22 cellular contexts compared by ENCODE assay signal in genomic region chrX:11399481-11399880, GRCh38.
DNase-seq lines count a peak whose midpoint lies in the region; ATAC-seq and TF ChIP-seq lines count a peak whose summit lies in the region.
"Had no signal": no experiment of that assay in that cellular context is flagged by ENCODE, and none has a peak within 500 bp of the region (broad histone marks: within the 10 kb centered on the region; RNA-seq: fewer than 3 reads in every experiment).

No MANE protein-coding gene starts in this region.

- no peaks in the 10 kb centered on the region for H3K27me3 Mint-ChIP-seq in nephron progenitor cell (ENCODE audit: low read depth, poor library complexity)
- H3K27me3 Mint-ChIP-seq: CD4-positive, alpha-beta memory T cell; CD4-positive, CD25-positive, alpha-beta regulatory T cell had no signal

- TF ChIP-seq CTCF in AG10803 (conservative IDR thresholded peaks at IDR 0.05; ENCODE audit: low read length) = no peak
- TF ChIP-seq CTCF in nephron progenitor cell (IDR thresholded peaks at IDR 0.05) = no peak

- H3K4me3 ChIP-seq in AG10803 (ENCODE audit: low read length) = no peak overlapping the region
- H3K4me3 ChIP-seq: A549, BLaER1, GM12878 had no signal

- H3K36me3 Mint-ChIP-seq in nephron progenitor cell (ENCODE audit: low read depth) = no peaks in the 10 kb centered on the region
- H3K36me3 Mint-ChIP-seq: CD14-positive monocyte; CD4-positive, alpha-beta memory T cell; CD4-positive, CD25-positive, alpha-beta regulatory T cell; CD8-positive, alpha-beta memory T cell had no signal

- no peak overlapping the region for H3K4me3 Mint-ChIP-seq in nephron progenitor cell
- H3K4me3 Mint-ChIP-seq: CD14-positive monocyte; CD4-positive, alpha-beta memory T cell; CD4-positive, CD25-positive, alpha-beta regulatory T cell; CD8-positive, alpha-beta memory T cell had no signal

- no peaks in the 10 kb centered on the region for H3K4me1 Mint-ChIP-seq in nephron progenitor cell
- H3K4me1 Mint-ChIP-seq: CD14-positive monocyte; CD4-positive, alpha-beta memory T cell; CD4-positive, CD25-positive, alpha-beta regulatory T cell; CD8-positive, alpha-beta memory T cell had no signal

- H3K9me3 Mint-ChIP-seq in nephron progenitor cell = peaks cover 4% of the 10 kb centered on the region
- H3K9me3 Mint-ChIP-seq: CD4-positive, alpha-beta memory T cell; CD8-positive, alpha-beta memory T cell had no signal

- no peak overlapping the region for H3K27ac Mint-ChIP-seq in nephron progenitor cell
- H3K27ac Mint-ChIP-seq: CD14-positive monocyte; CD4-positive, alpha-beta memory T cell; CD4-positive, CD25-positive, alpha-beta regulatory T cell; CD8-positive, alpha-beta memory T cell had no signal

- ATAC-seq in HG02970 (IDR thresholded peaks at IDR 0.05; ENCODE audit: low FRiP score, unreplicated experiment) = no peak
- ATAC-seq: A549, GM12878 had no signal

- peak; percentile 36 for DNase-seq in AG10803 (ENCODE audit: low read depth)
- peak; percentile 20 for DNase-seq in fibroblast of gingiva (ENCODE audit: low read depth)
- DNase-seq in fibroblast of peridontal ligament (ENCODE audit: extremely low read depth) = peak; percentile 52
- no peak for DNase-seq in nephron progenitor cell
- DNase-seq: BE2C; C1 segment of cervical spinal cord; CD4-positive, alpha-beta memory T cell; CD4-positive, CD25-positive, alpha-beta regulatory T cell; CD8-positive, alpha-beta memory T cell; COR-L47; DMS 273 treated with DMSO at 0.1 percent for 48 hours; DMS153; DMS53; DMS79; DND-41; EL; GDM1 had no signal
